Comparison of ENCODE assay signal across 14 cellular contexts in genomic region chr2:236576053-236576452, GRCh38. TPM values are rescaled to one million over a fixed set of nuclear protein-coding genes. Genes with fewer than 3 reads are reported as not detected.
A peak's percentile ranks its signal among the peaks of the same experiment; 100 is the strongest.
DNase-seq lines count a peak whose midpoint lies in the region; ATAC-seq and TF ChIP-seq lines count a peak whose summit lies in the region.
"Had no signal": no experiment of that assay in that cellular context is flagged by ENCODE, and none has a peak within 500 bp of the region (broad histone marks: within the 10 kb centered on the region; RNA-seq: fewer than 3 reads in every experiment).

No MANE protein-coding gene starts in this region.

- intact Hi-C loops in stomach (cut with DNase I; ENCODE audit: low total_unique reads) = loop anchor here (10.0 kb wide), 1 partner anchor 231 kb away; no protein-coding TSS in a partner anchor

- DNase-seq in SJCRH30 (peak; percentile 86 to 87), stomach (no peak), activated T-cell treated with anti-CD3 and anti-CD28 coated beads for 4 hours (no peak), T1000 (lab: John Stamatoyannopoulos, UW) (no peak)
- DNase-seq in stimulated activated CD4-positive, alpha-beta T cell treated with anti-CD3 and anti-CD28 coated beads, Interleukin-12 subunit alpha, Interleukin-12 subunit beta, amount 100 ng/mL, for 4 hours = no peak
- DNase-seq: MM.1S, right cardiac atrium, T-helper 17 cell had no signal

- WGBS in mesodermal cell (ENCODE audit: insufficient coverage in 2 of 2), 2 experiments = 68 to 73% methylated on average over 4 to 8 of the region's 8 CpGs
- 64 to 84% (median 65%) methylated on average over 2 to 8 of the region's 8 CpGs for WGBS in stomach, 5 donors

- no peak for TF ChIP-seq CTCF in stomach (IDR thresholded peaks at IDR 0.05)

- H3K27me3 ChIP-seq in SJCRH30 (no peaks in the 10 kb centered on the region), stomach (no peaks in the 10 kb centered on the region)

- H3K9me3 ChIP-seq in SJCRH30 (replicated peaks) (no peaks in the 10 kb centered on the region), mesodermal cell (ENCODE audit: control insufficient read depth, low read length) (no peaks in the 10 kb centered on the region), stomach (no peaks in the 10 kb centered on the region)

- TF ChIP-seq EP300 in stomach (IDR thresholded peaks at IDR 0.05) = no peak

- peaks cover 32% of the 10 kb centered on the region for H3K4me1 ChIP-seq in SJCRH30
- H3K4me1 ChIP-seq in mesodermal cell (ENCODE audit: control insufficient read depth, insufficient read depth, low read length, poor library complexity, severe bottlenecking) = peaks cover 17% of the 10 kb centered on the region
- peaks cover 18 to 96% (median 62%) of the 10 kb centered on the region in 4 donors for H3K4me1 ChIP-seq in stomach

- TF ChIP-seq POLR2A in stomach (IDR thresholded peaks at IDR 0.05) = no peak

- H3K4me3 ChIP-seq in SJCRH30 (no peak overlapping the region), mesodermal cell (ENCODE audit: extremely low read depth, insufficient read depth, low read length, poor library complexity, severe bottlenecking) (no peak overlapping the region), stomach (no peak overlapping the region)

- H3K36me3 ChIP-seq in SJCRH30 (peaks cover 57% of the 10 kb centered on the region), mesodermal cell (ENCODE audit: control insufficient read depth, insufficient read depth, low read length) (no peaks in the 10 kb centered on the region), stomach (peaks cover 7 to 10% (median 8%) of the 10 kb centered on the region in 4 donors)

- no peak overlapping the region; the same call in 1 of the 2 replicates for H3K27ac ChIP-seq in SJCRH30
- peak overlapping the region; percentile 58 for H3K27ac ChIP-seq in cingulate gyrus (ENCODE audit: low read depth, low read length)
- peak overlapping the region; percentile 53 for H3K27ac ChIP-seq in mesodermal cell (ENCODE audit: low read depth, low read length, severe bottlenecking)
- H3K27ac ChIP-seq in stomach = peak overlapping the region; percentile 12 to 93 (median 51)

- ATAC-seq in GM19324 (IDR thresholded peaks at IDR 0.05; ENCODE audit: low FRiP score, unreplicated experiment) = no peak
- ATAC-seq: activated T-helper 17 cell treated with anti-CD3 and anti-CD28 coated beads, Interleukin-2, amount 50 U/mL, for 72 hours; Panc1; T-helper 17 cell had no signal

RNA-seq across cellular contexts. Expression of gene ACKR3, which starts 6.4 kb away (rescaled TPM):
- total RNA-seq in SJCRH30 (2014; rRNA removed; shearing (Covaris generic)) = 85.2 and 87.5 TPM in 2 replicates
- polyA plus RNA-seq in mesodermal cell (2013, experiment 1 of 2) = 15.3 TPM
- 11.6 TPM for polyA plus RNA-seq in mesodermal cell (2013, experiment 2 of 2)
- 10 to 100 TPM in 4 of 5 donors, 1 to 10 TPM in 1; 5.2 to 35.0 (median 15.1) TPM for total RNA-seq in stomach
- polyA plus RNA-seq in stomach = 1 to 10 TPM; 5.0 to 7.3 (median 5.8) TPM
- total RNA-seq: G401 had no signal

Comparison
In these comparisons a context has a peak if more than half of its experiments do, and no peak if none do; other contexts are left out.
1. DNase-seq: peak in SJCRH30 (2 of 2); none in stomach (single experiment), activated T-cell treated with anti-CD3 and anti-CD28 coated beads for 4 hours (single experiment), T1000 (single experiment) and stimulated activated CD4-positive, alpha-beta T cell treated with anti-CD3 and anti-CD28 coated beads, Interleukin-12 subunit alpha, Interleukin-12 subunit beta, amount 100 ng/mL, for 4 hours (single experiment).